ENCODE assay signal across 15 cellular contexts in genomic region chr17:43784628-43785101, GRCh38. TPM values are rescaled to one million over a fixed set of nuclear protein-coding genes. Genes with fewer than 3 reads are reported as not detected.
DNase-seq lines count a peak whose midpoint lies in the region; ATAC-seq and TF ChIP-seq lines count a peak whose summit lies in the region.
"Had no signal": no experiment of that assay in that cellular context is flagged by ENCODE, and none has a peak within 500 bp of the region (broad histone marks: within the 10 kb centered on the region; RNA-seq: fewer than 3 reads in every experiment).

No MANE protein-coding gene starts in this region.

- H2BK120ac ChIP-seq in mesendoderm (ENCODE audit: low read depth, low read length): no peak overlapping the region

- no peak overlapping the region for H4K8ac ChIP-seq in mesendoderm (ENCODE audit: low read depth, low read length)

- no peak overlapping the region for H3K18ac ChIP-seq in mesendoderm (ENCODE audit: low read length)

- H2AK5ac ChIP-seq in mesendoderm (ENCODE audit: low read length): no peak overlapping the region

- no peak overlapping the region for H3K9ac ChIP-seq in mammary epithelial cell (ENCODE audit: insufficient read depth, low read length)
- no peak overlapping the region for H3K9ac ChIP-seq in mesendoderm (ENCODE audit: low read length)

- H3K4me3 ChIP-seq in mammary epithelial cell (replicated peaks in 1 of 3; ENCODE audit: insufficient read depth in 1 of 3, low read depth in 2 of 3, low read length in 3 of 3) (no peak overlapping the region), breast epithelium (no peak overlapping the region), brain microvascular endothelial cell (ENCODE audit: low read depth, low read length) (no peak overlapping the region), vagina (no peak overlapping the region), coronary artery (no peak overlapping the region), mesendoderm (ENCODE audit: low read length) (no peak overlapping the region), body of pancreas (no peak overlapping the region)
- H3K4me3 ChIP-seq: lung, ovary had no signal

- 90% methylated on average over 5 of the region's 5 CpGs for WGBS in mammary epithelial cell (ENCODE audit: low coverage, missing lambda C conversion rate)
- no CpG with 5 or more reads among the region's 5 CpGs for WGBS in mesendoderm (ENCODE audit: extremely low coverage, insufficient coverage, low lambda C conversion rate)
- whole genome bisulfite sequencing in body of pancreas, 2 donors: 65 to 66% methylated on average over 5 of the region's 5 CpGs

- H3K79me2 ChIP-seq in mammary epithelial cell (ENCODE audit: insufficient read depth, low read length) (no peaks in the 10 kb centered on the region), mesendoderm (ENCODE audit: control insufficient read depth, insufficient read depth, low read length) (no peaks in the 10 kb centered on the region)

- no peak overlapping the region for H2BK5ac ChIP-seq in mesendoderm (ENCODE audit: low read length)

- no peak for TF ChIP-seq CTCF in mammary epithelial cell (conservative IDR thresholded peaks at IDR 0.05 in 1 of 2, IDR thresholded peaks at IDR 0.05 in 1 of 2; ENCODE audit: extremely low read depth in 1 of 2, insufficient read depth in 1 of 2, low read depth in 1 of 2, low read length in 2 of 2)
- TF ChIP-seq CTCF in breast epithelium (IDR thresholded peaks at IDR 0.05): no peak
- TF ChIP-seq CTCF in brain microvascular endothelial cell (IDR thresholded peaks at IDR 0.05; ENCODE audit: low read depth, low read length, missing control alignments): no peak
- no peak for TF ChIP-seq CTCF in vagina (IDR thresholded peaks at IDR 0.05)
- no peak for TF ChIP-seq CTCF in coronary artery (IDR thresholded peaks at IDR 0.05)
- no peak for TF ChIP-seq CTCF in body of pancreas (IDR thresholded peaks at IDR 0.05)

- H3K4me1 ChIP-seq in mammary epithelial cell (ENCODE audit: insufficient read depth, low read length) (peaks cover 7% of the 10 kb centered on the region), breast epithelium (no peaks in the 10 kb centered on the region), vagina (peaks cover 4% of the 10 kb centered on the region), mesendoderm (ENCODE audit: control insufficient read depth, low read depth, low read length) (peaks cover 2% of the 10 kb centered on the region), body of pancreas (peaks cover 2% of the 10 kb centered on the region)

- in situ Hi-C loops in mammary epithelial cell (cut with MboI; ENCODE audit: low sequenced_read_pairs in 2 of 2): no loop called here
- in situ Hi-C loops in brain microvascular endothelial cell (cut with HindIII; ENCODE audit: low pct_ligation_motif_present, low sequenced_read_pairs): no loop called here

- DNase-seq in mammary epithelial cell: peak; percentile 57
- no peak for DNase-seq in breast epithelium (ENCODE audit: low spot score in 2 of 2)
- DNase-seq in brain microvascular endothelial cell: peak; percentile 60
- peak; percentile 25 for DNase-seq in glomerular visceral epithelial cell (ENCODE audit: extremely low spot score)
- DNase-seq in vagina (ENCODE audit: extremely low spot score in 2 of 2): no peak
- DNase-seq in coronary artery (ENCODE audit: low spot score): no peak
- no peak for DNase-seq in mesendoderm
- DNase-seq in body of pancreas: no peak
- DNase-seq: activated B cell treated with CpG ODN at 0.5 μM for 24 hours; NK-92 treated with Interleukin-12 subunit alpha and Interleukin-12 subunit beta, amount 100 ng/mL, for 24 hours; ovary; stimulated activated CD4-positive, alpha-beta T cell treated with anti-CD3 and anti-CD28 coated beads, Interleukin-15, amount 100 ng/mL, for 24 hours; trophoblast cell had no signal

- TF ChIP-seq POLR2A in breast epithelium (IDR thresholded peaks at IDR 0.05) (no peak), vagina (IDR thresholded peaks at IDR 0.05) (no peak), body of pancreas (IDR thresholded peaks at IDR 0.05) (no peak)

- H3K23ac ChIP-seq in mesendoderm (ENCODE audit: low read length): no peak overlapping the region

- no peaks in the 10 kb centered on the region for H4K20me1 ChIP-seq in mammary epithelial cell (ENCODE audit: insufficient read depth, low read length)

- no peak overlapping the region for H4K5ac ChIP-seq in mesendoderm (ENCODE audit: low read length)

- H3K27ac ChIP-seq in mammary epithelial cell (ENCODE audit: insufficient read depth, low read depth, low read length): no peak overlapping the region
- no peak overlapping the region for H3K27ac ChIP-seq in breast epithelium
- H3K27ac ChIP-seq in brain microvascular endothelial cell: peak overlapping the region; percentile 50
- peak overlapping the region; percentile 36 for H3K27ac ChIP-seq in vagina
- H3K27ac ChIP-seq in coronary artery: no peak overlapping the region
- no peak overlapping the region for H3K27ac ChIP-seq in mesendoderm (ENCODE audit: low read depth, low read length)
- H3K27ac ChIP-seq in body of pancreas: no peak overlapping the region
- H3K27ac ChIP-seq: ovary had no signal

- BruUV-seq in mammary epithelial cell (replicated peaks; lab: Mats Ljungman, UMichigan): no TSS peak

- dilution Hi-C loops in mammary epithelial cell (cut with HindIII; ENCODE audit: low sequenced_read_pairs): loop anchor here (5.0 kb wide), 1 partner anchor 118 kb away; no protein-coding TSS in a partner anchor

- no peak overlapping the region for H3K56ac ChIP-seq in mesendoderm (ENCODE audit: low read length)

- H2AFZ ChIP-seq in mammary epithelial cell (ENCODE audit: low read depth, low read length): no peak overlapping the region

- H3K36me3 ChIP-seq in mammary epithelial cell (ENCODE audit: insufficient read depth, low read length) (no peaks in the 10 kb centered on the region), breast epithelium (no peaks in the 10 kb centered on the region), brain microvascular endothelial cell (replicated peaks) (no peaks in the 10 kb centered on the region), vagina (no peaks in the 10 kb centered on the region), mesendoderm (ENCODE audit: control insufficient read depth, insufficient read depth, low read length) (no peaks in the 10 kb centered on the region), body of pancreas (replicated peaks in 1 of 2; ENCODE audit: insufficient read depth in 1 of 2, low read depth in 2 of 2) (no peaks in the 10 kb centered on the region)
- H3K36me3 ChIP-seq: ovary had no signal

- H3K9me3 ChIP-seq in mammary epithelial cell (replicated peaks; ENCODE audit: insufficient read depth, low read length): no peaks in the 10 kb centered on the region
- H3K9me3 ChIP-seq in breast epithelium: no peaks in the 10 kb centered on the region
- H3K9me3 ChIP-seq in vagina: no peaks in the 10 kb centered on the region
- H3K9me3 ChIP-seq in body of pancreas: no peaks in the 10 kb centered on the region
- H3K9me3 ChIP-seq: ovary had no signal

- intact Hi-C loops in mammary epithelial cell (cut with micrococcal nuclease) (no loop called here), breast epithelium (cut with DNase I; ENCODE audit: low total_unique reads) (no loop called here), vagina (cut with DNase I) (loop anchor here (10.0 kb wide), 1 partner anchor 60 kb away; the partner anchor contains the start of gene CD300LG), body of pancreas (cut with DNase I) (no loop called here)

- no peaks in the 10 kb centered on the region for H3K79me1 ChIP-seq in mesendoderm (ENCODE audit: low read length)

- H3K4me2 ChIP-seq in mammary epithelial cell (ENCODE audit: insufficient read depth, low read depth, low read length): no peak overlapping the region
- no peak overlapping the region for H3K4me2 ChIP-seq in mesendoderm (ENCODE audit: low read length)

- no peak overlapping the region for H2BK15ac ChIP-seq in mesendoderm (replicated peaks; ENCODE audit: low read depth)

- H3K27me3 ChIP-seq in mammary epithelial cell (ENCODE audit: insufficient read depth, low read length): no peaks in the 10 kb centered on the region
- no peaks in the 10 kb centered on the region for H3K27me3 ChIP-seq in breast epithelium
- H3K27me3 ChIP-seq in brain microvascular endothelial cell (replicated peaks): no peaks in the 10 kb centered on the region
- no peaks in the 10 kb centered on the region for H3K27me3 ChIP-seq in vagina
- H3K27me3 ChIP-seq in mesendoderm (ENCODE audit: insufficient read depth, low read length, poor library complexity): no peaks in the 10 kb centered on the region
- no peaks in the 10 kb centered on the region for H3K27me3 ChIP-seq in body of pancreas
- H3K27me3 ChIP-seq: ovary had no signal

- no peak overlapping the region for H3K4ac ChIP-seq in mesendoderm (ENCODE audit: low read depth, low read length)

- CTCF ChIA-PET in mammary epithelial cell (lab: Charles Lee; ENCODE audit: low non-redundant PET): no interaction called here

- ATAC-seq in body of pancreas: no peak

RNA-seq across cellular contexts. Expression of gene CFAP97D1, which starts 4.4 kb away (rescaled TPM):
- total RNA-seq in mammary epithelial cell: under 1 TPM in 1 of 2 donors, not detected in 1; 0.24 TPM
- 0.03 TPM for polyA plus RNA-seq in mammary epithelial cell
- not detected for polyA minus RNA-seq in mammary epithelial cell
- total RNA-seq in breast epithelium: under 1 TPM in 1 of 3 donors, not detected in 2; 0.16 TPM
- not detected for total RNA-seq in vagina
- polyA plus RNA-seq in mesendoderm (2013, experiment 1 of 2): 0.03 TPM
- 0.03 TPM for polyA plus RNA-seq in mesendoderm (2013, experiment 2 of 2)
- total RNA-seq in body of pancreas: not detected
- total RNA-seq: activated B cell treated with CpG ODN at 0.5 μM for 24 hours had no signal
- polyA plus RNA-seq: adipose tissue, ovary had no signal

RNA-seq across cellular contexts. Expression of gene DUSP3, which starts 5.9 kb away (rescaled TPM):
- total RNA-seq in mammary epithelial cell (10 to 100 TPM; 41.7 to 78.9 TPM), breast epithelium (10 to 100 TPM; 51.5 to 74.9 (median 62.6) TPM), vagina (43.5 TPM), body of pancreas (10 to 100 TPM; 32.2 to 54.1 TPM)
- polyA plus RNA-seq in mammary epithelial cell: 30.4 TPM
- polyA minus RNA-seq in mammary epithelial cell: 50.5 TPM
- polyA plus RNA-seq in mesendoderm (2013, experiment 1 of 2): 21.5 TPM
- polyA plus RNA-seq in mesendoderm (2013, experiment 2 of 2): 21.8 TPM

RNA-seq across cellular contexts. Expression of gene SOST, which starts 26.1 kb away (rescaled TPM):
- total RNA-seq in mammary epithelial cell (not detected), breast epithelium (not detected), vagina (not detected), body of pancreas (not detected)
- polyA plus RNA-seq in mammary epithelial cell: not detected
- polyA minus RNA-seq in mammary epithelial cell: not detected
- polyA plus RNA-seq in mesendoderm (2013, experiment 1 of 2): 0.13 TPM
- 0.14 TPM for polyA plus RNA-seq in mesendoderm (2013, experiment 2 of 2)
- total RNA-seq: activated B cell treated with CpG ODN at 0.5 μM for 24 hours, lung, ovary had no signal
- polyA plus RNA-seq: adipose tissue had no signal

RNA-seq across cellular contexts. Expression of gene MPP3, which starts 48.3 kb away (rescaled TPM):
- total RNA-seq in mammary epithelial cell (10 to 100 TPM; 10.8 to 19.6 TPM), breast epithelium (10 to 100 TPM; 24.2 to 26.3 (median 26.2) TPM), vagina (30.2 TPM), body of pancreas (10 to 100 TPM; 20.2 to 22.4 TPM)
- 7.1 TPM for polyA plus RNA-seq in mammary epithelial cell
- polyA minus RNA-seq in mammary epithelial cell: 3.5 TPM
- polyA plus RNA-seq in mesendoderm (2013, experiment 1 of 2): 2.2 TPM
- 2.9 TPM for polyA plus RNA-seq in mesendoderm (2013, experiment 2 of 2)
- total RNA-seq: activated B cell treated with CpG ODN at 0.5 μM for 24 hours had no signal

Comparison
In these comparisons a context has a peak if more than half of its experiments do, and no peak if none do; other contexts are left out.
1. DNase-seq: peak in mammary epithelial cell (single experiment), brain microvascular endothelial cell (single experiment) and glomerular visceral epithelial cell (single experiment); none in breast epithelium (0 of 2), vagina (0 of 2), coronary artery (single experiment), mesendoderm (single experiment) and body of pancreas (0 of 4).
2. H3K27ac ChIP-seq: peak in brain microvascular endothelial cell (single experiment) and vagina (single experiment); none in mammary epithelial cell (single experiment), breast epithelium (0 of 2), coronary artery (0 of 2), mesendoderm (single experiment) and body of pancreas (0 of 4).